In the genomic region with DNA sequence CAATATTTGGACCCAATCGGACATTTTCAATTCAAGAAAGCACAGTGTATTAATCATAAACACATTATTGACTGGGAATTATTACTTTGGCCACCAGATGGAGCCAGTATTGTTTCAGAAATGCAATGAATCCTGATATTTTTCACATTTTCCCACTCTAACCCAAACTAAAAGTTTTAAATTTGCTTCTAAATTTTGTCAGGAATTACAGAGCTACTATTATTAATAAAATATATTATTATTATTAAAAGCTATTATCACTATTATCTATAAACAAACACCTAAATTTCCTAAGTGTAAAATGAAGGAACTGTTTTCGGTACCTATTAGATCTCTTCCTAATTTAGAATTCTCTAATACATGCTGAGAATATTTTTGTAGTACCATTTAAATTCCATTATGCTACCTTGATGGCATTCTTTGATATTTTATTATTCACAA, we compare ENCODE assay signal across 10 cellular contexts.
DNase-seq lines count a peak whose midpoint lies in the region; ATAC-seq and TF ChIP-seq lines count a peak whose summit lies in the region.
"Had no signal": no experiment of that assay in that cellular context is flagged by ENCODE, and none has a peak within 500 bp of the region (broad histone marks: within the 10 kb centered on the region; RNA-seq: fewer than 3 reads in every experiment).

No MANE protein-coding gene starts in this region.

- intact Hi-C loops in activated CD4-positive, alpha-beta memory T cell treated with anti-CD3 and anti-CD28 coated beads for 36 hours (cut with micrococcal nuclease) = loop anchor here (2.0 kb wide), 1 partner anchor 551 kb away; no protein-coding TSS in a partner anchor

- H2BK12ac ChIP-seq in H9 (ENCODE audit: insufficient read length, low read depth, low read length) = no peak overlapping the region

- no peaks in the 10 kb centered on the region for H3K79me2 ChIP-seq in H9 (ENCODE audit: insufficient read depth, low read length)

- no peaks in the 10 kb centered on the region for H3K23me2 ChIP-seq in H9 (ENCODE audit: insufficient read length, low read depth, low read length, poor library complexity, severe bottlenecking)

- H3K18ac ChIP-seq in H9 (ENCODE audit: insufficient read length, low read depth, low read length) = no peak overlapping the region

- no peaks in the 10 kb centered on the region for H3K4me1 ChIP-seq in H9 (ENCODE audit: insufficient read depth, low read length)

- H3K27me3 Mint-ChIP-seq in H9 (ENCODE audit: low read depth) (no peaks in the 10 kb centered on the region), WTC11 (ENCODE audit: low read depth) (no peaks in the 10 kb centered on the region)
- no peaks in the 10 kb centered on the region for H3K27me3 Mint-ChIP-seq in activated CD4-positive, alpha-beta memory T cell treated with anti-CD3 and anti-CD28 coated beads for 36 hours

- H3K9me3 Mint-ChIP-seq in H9 (no peaks in the 10 kb centered on the region), WTC11 (no peaks in the 10 kb centered on the region)
- H3K9me3 Mint-ChIP-seq in activated CD4-positive, alpha-beta memory T cell treated with anti-CD3 and anti-CD28 coated beads for 36 hours = no peaks in the 10 kb centered on the region
- H3K9me3 Mint-ChIP-seq: activated naive CD8-positive, alpha-beta T cell treated with anti-CD3 and anti-CD28 coated beads, Interleukin-2, amount 10 ng/mL, durations not matched to agents 7 days and 5 days had no signal

- H3K9me3 ChIP-seq in H9 (ENCODE audit: control insufficient read depth, low read depth, low read length) = no peaks in the 10 kb centered on the region

- H3K4me3 ChIP-seq in AG10803 (ENCODE audit: low read length) = no peak overlapping the region

- H3K4me1 Mint-ChIP-seq in H9 (peaks cover 0 to 3% of the 10 kb centered on the region in 2 experiments; a peak in 1 of 4 replicates), WTC11 (0 out of 2 replicates have a peak, but pooled peaks cover 5% of the 10 kb centered on the region)
- no peaks in the 10 kb centered on the region for H3K4me1 Mint-ChIP-seq in activated CD4-positive, alpha-beta memory T cell treated with anti-CD3 and anti-CD28 coated beads for 36 hours (ENCODE audit: low read depth)
- H3K4me1 Mint-ChIP-seq: activated naive CD8-positive, alpha-beta T cell treated with anti-CD3 and anti-CD28 coated beads, Interleukin-2, amount 10 ng/mL, durations not matched to agents 7 days and 5 days had no signal

- no peak overlapping the region for H3K9ac ChIP-seq in H9 (ENCODE audit: extremely low read depth, insufficient read length, low read length)

- H3K27ac Mint-ChIP-seq in H9 = no peak overlapping the region
- H3K27ac Mint-ChIP-seq in WTC11 = no peak overlapping the region
- H3K27ac Mint-ChIP-seq in activated CD4-positive, alpha-beta memory T cell treated with anti-CD3 and anti-CD28 coated beads for 36 hours = no peak overlapping the region
- H3K27ac Mint-ChIP-seq: activated naive CD8-positive, alpha-beta T cell treated with anti-CD3 and anti-CD28 coated beads, Interleukin-2, amount 10 ng/mL, durations not matched to agents 7 days and 5 days had no signal

- no peak overlapping the region for H2AK5ac ChIP-seq in H9 (ENCODE audit: insufficient read length, low read length)

- no peak overlapping the region for H3K27ac ChIP-seq in H9 (ENCODE audit: insufficient read length, low read depth, low read length)

- no peak overlapping the region for H3K4ac ChIP-seq in H9 (ENCODE audit: low read depth, low read length)

- no peak overlapping the region for H2BK20ac ChIP-seq in H9 (ENCODE audit: low read depth, low read length, poor library complexity, severe bottlenecking)

- no peak overlapping the region for H4K8ac ChIP-seq in H9 (replicated peaks; ENCODE audit: insufficient read length, low read depth, low read length)

- H3K4me3 Mint-ChIP-seq in H9 (no peak overlapping the region), WTC11 (no peak overlapping the region)
- no peak overlapping the region for H3K4me3 Mint-ChIP-seq in activated CD4-positive, alpha-beta memory T cell treated with anti-CD3 and anti-CD28 coated beads for 36 hours
- H3K4me3 Mint-ChIP-seq: activated naive CD8-positive, alpha-beta T cell treated with anti-CD3 and anti-CD28 coated beads, Interleukin-2, amount 10 ng/mL, durations not matched to agents 7 days and 5 days had no signal

- no peak overlapping the region for H3K23ac ChIP-seq in H9 (ENCODE audit: insufficient read length, low read depth, low read length)

- DNase-seq in AG10803 (ENCODE audit: low read depth) (peak; percentile 50), H9 (no peak), WTC11 (ENCODE audit: low spot score) (no peak), kidney tubule cell (ENCODE audit: low spot score) (peak; percentile 37)
- no peak for DNase-seq in activated CD4-positive, alpha-beta memory T cell treated with anti-CD3 and anti-CD28 coated beads for 36 hours
- DNase-seq: activated naive CD8-positive, alpha-beta T cell treated with anti-CD3 and anti-CD28 coated beads, Interleukin-2, amount 10 ng/mL, durations not matched to agents 7 days and 5 days; stimulated activated CD4-positive, alpha-beta T cell treated with anti-CD3 and anti-CD28 coated beads, Interleukin-1b, Interleukin-23, amount 100 ng/mL, for 48 hours had no signal

- CTCF ChIA-PET in WTC11 (lab: Charles Lee) = no interaction called here
- CTCF ChIA-PET in activated CD4-positive, alpha-beta memory T cell treated with anti-CD3 and anti-CD28 coated beads for 36 hours (lab: Charles Lee) = interaction anchor here (0.6 to 1.6 kb wide), 3 partner anchors 10 to 549 kb away, joined by 3 read pairs; no protein-coding TSS in a partner anchor

- ATAC-seq in WTC11 = no peak
- no peak for ATAC-seq in HG03159 (IDR thresholded peaks at IDR 0.05; ENCODE audit: unreplicated experiment)
- ATAC-seq in HG03108 (IDR thresholded peaks at IDR 0.05; ENCODE audit: unreplicated experiment) = no peak
- no peak for ATAC-seq in HG02840 (IDR thresholded peaks at IDR 0.05; ENCODE audit: low FRiP score, unreplicated experiment)

- H3K79me1 ChIP-seq in H9 (ENCODE audit: insufficient read depth, low read depth, low read length, poor library complexity, severe bottlenecking) = no peaks in the 10 kb centered on the region

- H3K4me2 ChIP-seq in H9 (ENCODE audit: insufficient read depth, insufficient read length, low read length) = no peak overlapping the region

- H2AFZ ChIP-seq in H9 (ENCODE audit: low read length) = no peak overlapping the region

- H4K20me1 ChIP-seq in H9 (ENCODE audit: control insufficient read depth, insufficient read depth, insufficient read length) = no peaks in the 10 kb centered on the region

- no peak overlapping the region for H3K14ac ChIP-seq in H9 (ENCODE audit: insufficient read depth, low read length)

- no peak overlapping the region for H3T11ph ChIP-seq in H9 (ENCODE audit: low read length)

- no peak overlapping the region for H2BK15ac ChIP-seq in H9 (ENCODE audit: low read depth, low read length)

- WGBS in H9 (ENCODE audit: extremely low coverage, insufficient read length, low lambda C conversion rate) = no CpG with 5 or more reads among the region's 2 CpGs

- no peak overlapping the region for H4K5ac ChIP-seq in H9 (ENCODE audit: insufficient read length, low read depth, low read length)

- H3K27me3 ChIP-seq in H9 (ENCODE audit: insufficient read depth, low read length) = no peaks in the 10 kb centered on the region

- H2BK5ac ChIP-seq in H9 (ENCODE audit: insufficient read length, low read length) = no peak overlapping the region

- H3K36me3 Mint-ChIP-seq in H9 (ENCODE audit: insufficient read depth in 1 of 3, low read depth in 3 of 3) (no peaks in the 10 kb centered on the region), WTC11 (no peaks in the 10 kb centered on the region)
- H3K36me3 Mint-ChIP-seq in activated CD4-positive, alpha-beta memory T cell treated with anti-CD3 and anti-CD28 coated beads for 36 hours = no peaks in the 10 kb centered on the region
- H3K36me3 Mint-ChIP-seq: activated naive CD8-positive, alpha-beta T cell treated with anti-CD3 and anti-CD28 coated beads, Interleukin-2, amount 10 ng/mL, durations not matched to agents 7 days and 5 days had no signal

- no peak overlapping the region for H2BK120ac ChIP-seq in H9 (ENCODE audit: low read depth, low read length, poor library complexity, severe bottlenecking)

- H3K56ac ChIP-seq in H9 (ENCODE audit: insufficient read length, low read depth, low read length) = no peak overlapping the region

- POLR2A ChIA-PET in WTC11 (lab: Charles Lee) = no interaction called here
- POLR2A ChIA-PET in activated CD4-positive, alpha-beta memory T cell treated with anti-CD3 and anti-CD28 coated beads for 36 hours (lab: Charles Lee) = no interaction called here

- TF ChIP-seq CTCF in AG10803 (conservative IDR thresholded peaks at IDR 0.05; ENCODE audit: low read length) (peak; percentile 71), H9 (conservative IDR thresholded peaks at IDR 0.05) (peak; percentile 84), WTC11 (IDR thresholded peaks at IDR 0.05) (peak; percentile 41)

- no peak overlapping the region for H4K91ac ChIP-seq in H9 (ENCODE audit: insufficient read length, low read depth, low read length)

TF ChIP-seq in WTC11, 78 proteins besides CTCF, POLR2A, EP300 and RAD21 (continues in another document):
- no peak for TF ChIP-seq HMGA2 (CRISPR knock-in tag; IDR thresholded peaks at IDR 0.05)

Comparison
In these comparisons a context has a peak if more than half of its experiments do, and no peak if none do; other contexts are left out.
1. DNase-seq: peak in AG10803 (single experiment) and kidney tubule cell (single experiment); none in H9 (single experiment), WTC11 (single experiment) and activated CD4-positive, alpha-beta memory T cell treated with anti-CD3 and anti-CD28 coated beads for 36 hours (single experiment).
2. Peak in every context shown above with its lines, with median percentiles within 50 percentile points of each other: CTCF ChIP-seq.